In the genomic region with DNA sequence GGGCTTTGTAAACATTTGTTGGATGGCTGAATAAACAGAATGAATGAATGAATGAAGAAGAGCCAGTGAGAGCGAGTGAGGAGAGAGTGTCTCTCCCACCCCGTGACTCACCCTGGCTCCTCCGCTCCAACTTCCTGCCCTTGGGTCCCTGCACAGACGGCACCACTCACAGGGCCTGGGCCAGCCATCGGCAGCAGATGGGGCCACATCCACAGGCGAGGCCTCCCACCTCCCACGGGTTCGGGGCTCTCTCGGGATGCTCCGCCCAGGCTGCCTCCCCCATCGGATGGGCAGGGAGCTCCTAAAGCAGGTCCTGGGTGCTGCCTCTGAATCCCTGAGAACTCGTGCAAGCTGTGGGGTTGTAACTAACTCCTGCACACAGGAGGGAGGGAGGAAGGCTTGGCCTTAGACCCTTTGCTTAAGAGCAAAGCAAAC, we compare ENCODE assay signal across 1 cellular context.
TF ChIP-seq lines count a peak whose summit lies in the region.

No MANE protein-coding gene starts in this region.

TF ChIP-seq in HEK293, 187 proteins besides CTCF, POLR2A, EP300 and RAD21 (continued from another document and continues in another):
- TF ChIP-seq, protein P1, sequence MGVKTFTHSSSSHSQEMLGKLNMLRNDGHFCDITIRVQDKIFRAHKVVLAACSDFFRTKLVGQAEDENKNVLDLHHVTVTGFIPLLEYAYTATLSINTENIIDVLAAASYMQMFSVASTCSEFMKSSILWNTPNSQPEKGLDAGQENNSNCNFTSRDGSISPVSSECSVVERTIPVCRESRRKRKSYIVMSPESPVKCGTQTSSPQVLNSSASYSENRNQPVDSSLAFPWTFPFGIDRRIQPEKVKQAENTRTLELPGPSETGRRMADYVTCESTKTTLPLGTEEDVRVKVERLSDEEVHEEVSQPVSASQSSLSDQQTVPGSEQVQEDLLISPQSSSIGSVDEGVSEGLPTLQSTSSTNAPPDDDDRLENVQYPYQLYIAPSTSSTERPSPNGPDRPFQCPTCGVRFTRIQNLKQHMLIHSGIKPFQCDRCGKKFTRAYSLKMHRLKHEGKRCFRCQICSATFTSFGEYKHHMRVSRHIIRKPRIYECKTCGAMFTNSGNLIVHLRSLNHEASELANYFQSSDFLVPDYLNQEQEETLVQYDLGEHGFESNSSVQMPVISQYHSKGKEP (tag by site-specific recombination; IDR thresholded peaks at IDR 0.05), result no peak
- 0 out of 2 replicates have a peak, but pooled peaks have one; percentile 32 for TF ChIP-seq ZSCAN16 (tag by site-specific recombination; IDR thresholded peaks at IDR 0.05)
- no peak for TF ChIP-seq ZNF175 (tag by site-specific recombination; IDR thresholded peaks at IDR 0.05)
- TF ChIP-seq ZFHX2 (tag by site-specific recombination; conservative IDR thresholded peaks at IDR 0.05), result peak; percentile 94
- TF ChIP-seq, protein P2, sequence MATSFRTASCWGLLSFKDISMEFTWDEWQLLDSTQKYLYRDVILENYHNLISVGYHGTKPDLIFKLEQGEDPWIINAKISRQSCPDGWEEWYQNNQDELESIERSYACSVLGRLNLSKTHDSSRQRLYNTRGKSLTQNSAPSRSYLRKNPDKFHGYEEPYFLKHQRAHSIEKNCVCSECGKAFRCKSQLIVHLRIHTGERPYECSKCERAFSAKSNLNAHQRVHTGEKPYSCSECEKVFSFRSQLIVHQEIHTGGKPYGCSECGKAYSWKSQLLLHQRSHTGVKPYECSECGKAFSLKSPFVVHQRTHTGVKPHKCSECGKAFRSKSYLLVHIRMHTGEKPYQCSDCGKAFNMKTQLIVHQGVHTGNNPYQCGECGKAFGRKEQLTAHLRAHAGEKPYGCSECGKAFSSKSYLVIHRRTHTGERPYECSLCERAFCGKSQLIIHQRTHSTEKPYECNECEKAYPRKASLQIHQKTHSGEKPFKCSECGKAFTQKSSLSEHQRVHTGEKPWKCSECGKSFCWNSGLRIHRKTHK (tag by site-specific recombination; IDR thresholded peaks at IDR 0.05), result no peak
- no peak for TF ChIP-seq ZNF785 (tag by site-specific recombination; IDR thresholded peaks at IDR 0.05)
- TF ChIP-seq, protein P3, sequence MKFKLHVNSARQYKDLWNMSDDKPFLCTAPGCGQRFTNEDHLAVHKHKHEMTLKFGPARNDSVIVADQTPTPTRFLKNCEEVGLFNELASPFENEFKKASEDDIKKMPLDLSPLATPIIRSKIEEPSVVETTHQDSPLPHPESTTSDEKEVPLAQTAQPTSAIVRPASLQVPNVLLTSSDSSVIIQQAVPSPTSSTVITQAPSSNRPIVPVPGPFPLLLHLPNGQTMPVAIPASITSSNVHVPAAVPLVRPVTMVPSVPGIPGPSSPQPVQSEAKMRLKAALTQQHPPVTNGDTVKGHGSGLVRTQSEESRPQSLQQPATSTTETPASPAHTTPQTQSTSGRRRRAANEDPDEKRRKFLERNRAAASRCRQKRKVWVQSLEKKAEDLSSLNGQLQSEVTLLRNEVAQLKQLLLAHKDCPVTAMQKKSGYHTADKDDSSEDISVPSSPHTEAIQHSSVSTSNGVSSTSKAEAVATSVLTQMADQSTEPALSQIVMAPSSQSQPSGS (tag by site-specific recombination; IDR thresholded peaks at IDR 0.05; ENCODE audit: low read depth), result no peak
- 0 out of 2 replicates have a peak, but pooled peaks have one; percentile 31 for TF ChIP-seq SP3 (tag by site-specific recombination; IDR thresholded peaks at IDR 0.05)
- TF ChIP-seq, protein P4, sequence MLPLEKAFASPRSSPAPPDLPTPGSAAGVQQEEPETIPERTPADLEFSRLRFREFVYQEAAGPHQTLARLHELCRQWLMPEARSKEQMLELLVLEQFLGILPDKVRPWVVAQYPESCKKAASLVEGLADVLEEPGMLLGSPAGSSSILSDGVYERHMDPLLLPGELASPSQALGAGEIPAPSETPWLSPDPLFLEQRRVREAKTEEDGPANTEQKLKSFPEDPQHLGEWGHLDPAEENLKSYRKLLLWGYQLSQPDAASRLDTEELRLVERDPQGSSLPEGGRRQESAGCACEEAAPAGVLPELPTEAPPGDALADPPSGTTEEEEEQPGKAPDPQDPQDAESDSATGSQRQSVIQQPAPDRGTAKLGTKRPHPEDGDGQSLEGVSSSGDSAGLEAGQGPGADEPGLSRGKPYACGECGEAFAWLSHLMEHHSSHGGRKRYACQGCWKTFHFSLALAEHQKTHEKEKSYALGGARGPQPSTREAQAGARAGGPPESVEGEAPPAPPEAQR (tag by site-specific recombination; IDR thresholded peaks at IDR 0.05), result no peak
- no peak for TF ChIP-seq SALL2 (tag by site-specific recombination; IDR thresholded peaks at IDR 0.05; ENCODE audit: borderline replicate concordance)
- TF ChIP-seq WT1 (tag by site-specific recombination; IDR thresholded peaks at IDR 0.05), result no peak
- TF ChIP-seq ZNF140 (tag by site-specific recombination; IDR thresholded peaks at IDR 0.05), result peak; percentile 76; the same call in 1 of the 2 replicates
- TF ChIP-seq ZBTB1 (tag by site-specific recombination; IDR thresholded peaks at IDR 0.05), result no peak
- no peak for TF ChIP-seq ZNF707 (tag by site-specific recombination; IDR thresholded peaks at IDR 0.05)
- no peak for TF ChIP-seq ZSCAN30 (tag by site-specific recombination; IDR thresholded peaks at IDR 0.05)
- TF ChIP-seq, protein P5, sequence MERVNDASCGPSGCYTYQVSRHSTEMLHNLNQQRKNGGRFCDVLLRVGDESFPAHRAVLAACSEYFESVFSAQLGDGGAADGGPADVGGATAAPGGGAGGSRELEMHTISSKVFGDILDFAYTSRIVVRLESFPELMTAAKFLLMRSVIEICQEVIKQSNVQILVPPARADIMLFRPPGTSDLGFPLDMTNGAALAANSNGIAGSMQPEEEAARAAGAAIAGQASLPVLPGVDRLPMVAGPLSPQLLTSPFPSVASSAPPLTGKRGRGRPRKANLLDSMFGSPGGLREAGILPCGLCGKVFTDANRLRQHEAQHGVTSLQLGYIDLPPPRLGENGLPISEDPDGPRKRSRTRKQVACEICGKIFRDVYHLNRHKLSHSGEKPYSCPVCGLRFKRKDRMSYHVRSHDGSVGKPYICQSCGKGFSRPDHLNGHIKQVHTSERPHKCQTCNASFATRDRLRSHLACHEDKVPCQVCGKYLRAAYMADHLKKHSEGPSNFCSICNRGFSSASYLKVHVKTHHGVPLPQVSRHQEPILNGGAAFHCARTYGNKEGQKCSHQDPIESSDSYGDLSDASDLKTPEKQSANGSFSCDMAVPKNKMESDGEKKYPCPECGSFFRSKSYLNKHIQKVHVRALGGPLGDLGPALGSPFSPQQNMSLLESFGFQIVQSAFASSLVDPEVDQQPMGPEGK (tag by site-specific recombination; IDR thresholded peaks at IDR 0.05), result peak; percentile 11; the same call in 1 of the 2 replicates
- no peak for TF ChIP-seq ZNF155 (tag by site-specific recombination; IDR thresholded peaks at IDR 0.05)
- TF ChIP-seq ZNF830 (tag by site-specific recombination; IDR thresholded peaks at IDR 0.05; ENCODE audit: low read depth), result no peak
- TF ChIP-seq, protein P6, sequence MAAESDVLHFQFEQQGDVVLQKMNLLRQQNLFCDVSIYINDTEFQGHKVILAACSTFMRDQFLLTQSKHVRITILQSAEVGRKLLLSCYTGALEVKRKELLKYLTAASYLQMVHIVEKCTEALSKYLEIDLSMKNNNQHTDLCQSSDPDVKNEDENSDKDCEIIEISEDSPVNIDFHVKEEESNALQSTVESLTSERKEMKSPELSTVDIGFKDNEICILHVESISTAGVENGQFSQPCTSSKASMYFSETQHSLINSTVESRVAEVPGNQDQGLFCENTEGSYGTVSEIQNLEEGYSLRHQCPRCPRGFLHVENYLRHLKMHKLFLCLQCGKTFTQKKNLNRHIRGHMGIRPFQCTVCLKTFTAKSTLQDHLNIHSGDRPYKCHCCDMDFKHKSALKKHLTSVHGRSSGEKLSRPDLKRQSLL (tag by site-specific recombination; IDR thresholded peaks at IDR 0.05), result no peak
- TF ChIP-seq, protein P7, sequence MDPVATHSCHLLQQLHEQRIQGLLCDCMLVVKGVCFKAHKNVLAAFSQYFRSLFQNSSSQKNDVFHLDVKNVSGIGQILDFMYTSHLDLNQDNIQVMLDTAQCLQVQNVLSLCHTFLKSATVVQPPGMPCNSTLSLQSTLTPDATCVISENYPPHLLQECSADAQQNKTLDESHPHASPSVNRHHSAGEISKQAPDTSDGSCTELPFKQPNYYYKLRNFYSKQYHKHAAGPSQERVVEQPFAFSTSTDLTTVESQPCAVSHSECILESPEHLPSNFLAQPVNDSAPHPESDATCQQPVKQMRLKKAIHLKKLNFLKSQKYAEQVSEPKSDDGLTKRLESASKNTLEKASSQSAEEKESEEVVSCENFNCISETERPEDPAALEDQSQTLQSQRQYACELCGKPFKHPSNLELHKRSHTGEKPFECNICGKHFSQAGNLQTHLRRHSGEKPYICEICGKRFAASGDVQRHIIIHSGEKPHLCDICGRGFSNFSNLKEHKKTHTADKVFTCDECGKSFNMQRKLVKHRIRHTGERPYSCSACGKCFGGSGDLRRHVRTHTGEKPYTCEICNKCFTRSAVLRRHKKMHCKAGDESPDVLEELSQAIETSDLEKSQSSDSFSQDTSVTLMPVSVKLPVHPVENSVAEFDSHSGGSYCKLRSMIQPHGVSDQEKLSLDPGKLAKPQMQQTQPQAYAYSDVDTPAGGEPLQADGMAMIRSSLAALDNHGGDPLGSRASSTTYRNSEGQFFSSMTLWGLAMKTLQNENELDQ (tag by site-specific recombination; IDR thresholded peaks at IDR 0.05; ENCODE audit: low read depth), result no peak
- peak; percentile 86 for TF ChIP-seq ZNF24 (tag by site-specific recombination; IDR thresholded peaks at IDR 0.05)
- TF ChIP-seq ZNF23 (tag by site-specific recombination; IDR thresholded peaks at IDR 0.05; ENCODE audit: borderline replicate concordance), result no peak
- TF ChIP-seq GLIS1 (tag by site-specific recombination; IDR thresholded peaks at IDR 0.05), result peak; percentile 75
- TF ChIP-seq ZNF354C (tag by site-specific recombination; IDR thresholded peaks at IDR 0.05; ENCODE audit: borderline replicate concordance, low read depth), result no peak
- no peak for TF ChIP-seq ZNF658 (tag by site-specific recombination; IDR thresholded peaks at IDR 0.05)
- no peak for TF ChIP-seq ZNF121 (tag by site-specific recombination; IDR thresholded peaks at IDR 0.05)
- TF ChIP-seq EGR2 (tag by site-specific recombination; IDR thresholded peaks at IDR 0.05; ENCODE audit: low read depth), result peak; percentile 89
- TF ChIP-seq, protein P8, sequence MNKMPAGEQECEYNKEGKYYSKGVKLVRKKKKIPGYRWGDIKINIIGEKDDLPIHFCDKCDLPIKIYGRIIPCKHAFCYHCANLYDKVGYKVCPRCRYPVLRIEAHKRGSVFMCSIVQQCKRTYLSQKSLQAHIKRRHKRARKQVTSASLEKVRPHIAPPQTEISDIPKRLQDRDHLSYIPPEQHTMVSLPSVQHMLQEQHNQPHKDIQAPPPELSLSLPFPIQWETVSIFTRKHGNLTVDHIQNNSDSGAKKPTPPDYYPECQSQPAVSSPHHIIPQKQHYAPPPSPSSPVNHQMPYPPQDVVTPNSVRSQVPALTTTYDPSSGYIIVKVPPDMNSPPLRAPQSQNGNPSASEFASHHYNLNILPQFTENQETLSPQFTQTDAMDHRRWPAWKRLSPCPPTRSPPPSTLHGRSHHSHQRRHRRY (tag by site-specific recombination; IDR thresholded peaks at IDR 0.05), result no peak
- no peak for TF ChIP-seq ZNF48 (tag by site-specific recombination; IDR thresholded peaks at IDR 0.05)
- TF ChIP-seq KLF9 (tag by site-specific recombination; IDR thresholded peaks at IDR 0.05; ENCODE audit: low read depth), result no peak
- TF ChIP-seq, protein P9, sequence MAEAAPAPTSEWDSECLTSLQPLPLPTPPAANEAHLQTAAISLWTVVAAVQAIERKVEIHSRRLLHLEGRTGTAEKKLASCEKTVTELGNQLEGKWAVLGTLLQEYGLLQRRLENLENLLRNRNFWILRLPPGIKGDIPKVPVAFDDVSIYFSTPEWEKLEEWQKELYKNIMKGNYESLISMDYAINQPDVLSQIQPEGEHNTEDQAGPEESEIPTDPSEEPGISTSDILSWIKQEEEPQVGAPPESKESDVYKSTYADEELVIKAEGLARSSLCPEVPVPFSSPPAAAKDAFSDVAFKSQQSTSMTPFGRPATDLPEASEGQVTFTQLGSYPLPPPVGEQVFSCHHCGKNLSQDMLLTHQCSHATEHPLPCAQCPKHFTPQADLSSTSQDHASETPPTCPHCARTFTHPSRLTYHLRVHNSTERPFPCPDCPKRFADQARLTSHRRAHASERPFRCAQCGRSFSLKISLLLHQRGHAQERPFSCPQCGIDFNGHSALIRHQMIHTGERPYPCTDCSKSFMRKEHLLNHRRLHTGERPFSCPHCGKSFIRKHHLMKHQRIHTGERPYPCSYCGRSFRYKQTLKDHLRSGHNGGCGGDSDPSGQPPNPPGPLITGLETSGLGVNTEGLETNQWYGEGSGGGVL (tag by site-specific recombination; IDR thresholded peaks at IDR 0.05), result no peak
- peak; percentile 55 for TF ChIP-seq ZBTB17 (tag by site-specific recombination; IDR thresholded peaks at IDR 0.05)
- peak; percentile 30; the same call in 1 of the 2 replicates for TF ChIP-seq ZNF266 (tag by site-specific recombination; IDR thresholded peaks at IDR 0.05; ENCODE audit: low read depth)
- no peak for TF ChIP-seq ZNF544 (tag by site-specific recombination; IDR thresholded peaks at IDR 0.05)
- no peak for TF ChIP-seq ZNF561 (tag by site-specific recombination; IDR thresholded peaks at IDR 0.05; ENCODE audit: borderline replicate concordance)
- peak; percentile 24; the same call in 1 of the 2 replicates for TF ChIP-seq ZNF366 (tag by site-specific recombination; conservative IDR thresholded peaks at IDR 0.05)
- TF ChIP-seq ZNF311 (tag by site-specific recombination; IDR thresholded peaks at IDR 0.05; ENCODE audit: borderline replicate concordance), result no peak
- no peak for TF ChIP-seq ZNF16 (tag by site-specific recombination; IDR thresholded peaks at IDR 0.05; ENCODE audit: low read depth)
- TF ChIP-seq KLF8 (tag by site-specific recombination; IDR thresholded peaks at IDR 0.05), result no peak
- no peak for TF ChIP-seq TCF7L2 (IDR thresholded peaks at IDR 0.05; ENCODE audit: borderline replicate concordance, low read depth, low read length)
- TF ChIP-seq MZF1 (tag by site-specific recombination; IDR thresholded peaks at IDR 0.05; ENCODE audit: borderline replicate concordance), result no peak
- TF ChIP-seq ZNF138 (tag by site-specific recombination; IDR thresholded peaks at IDR 0.05; ENCODE audit: borderline replicate concordance), result no peak
